Comparison of ENCODE assay signal across 29 cellular contexts in the genomic region with DNA sequence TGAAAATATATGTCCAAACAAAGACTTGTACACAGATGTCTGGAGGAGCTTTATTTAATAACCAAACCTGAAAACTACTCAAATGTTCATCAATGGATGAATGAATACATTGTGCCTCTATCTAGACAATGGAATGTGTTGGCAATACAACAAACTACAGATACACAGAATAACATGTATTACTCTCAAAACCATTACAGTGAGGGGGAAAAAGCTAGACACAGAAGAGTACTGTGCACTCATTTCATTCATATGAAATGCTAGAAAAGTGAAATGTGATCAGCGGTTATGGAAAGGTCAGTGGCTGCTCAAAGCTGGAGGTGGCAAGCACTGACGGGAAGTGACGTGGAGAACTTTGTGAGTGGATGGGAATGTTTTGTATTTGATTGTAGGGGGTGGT.
"Had no signal": no experiment of that assay in that cellular context is flagged by ENCODE, and none has a peak within 500 bp of the region (broad histone marks: within the 10 kb centered on the region; RNA-seq: fewer than 3 reads in every experiment).

No MANE protein-coding gene starts in this region.

- H3K4me3 Mint-ChIP-seq: activated CD4-positive, alpha-beta T cell treated with anti-CD3 and anti-CD28 coated beads for 36 hours; activated naive CD4-positive, alpha-beta T cell treated with anti-CD3 and anti-CD28 coated beads for 36 hours; activated T-cell treated with anti-CD3 and anti-CD28 coated beads, Interleukin-2, amount 50 U/mL, for 72 hours; natural killer cell treated with Interleukin-12 subunit alpha and Interleukin-12 subunit beta and Interleukin-15 and Interleukin-18, amount 100 ng/mL, for 72 hours; stimulated activated naive B cell treated with anti-CD40 and anti-IgM and Interleukin-4, amounts not matched to agents 10 μg/mL and 1 μg/mL and 100 μg/mL, for 72 hours; T-helper 17 cell had no signal

- H3K27me3 ChIP-seq: brain microvascular endothelial cell, hepatocyte, neutrophil, thyroid gland, upper lobe of left lung, vagina had no signal

- H3K27ac ChIP-seq: brain microvascular endothelial cell, coronary artery, dorsolateral prefrontal cortex, gastroesophageal sphincter, hepatocyte, left ventricle myocardium inferior, neutrophil, stomach, upper lobe of left lung, vagina had no signal

- FAIRE-seq: small intestine had no signal

- H2AFZ ChIP-seq: hepatocyte had no signal

- H3K4me3 ChIP-seq: coronary artery, dorsolateral prefrontal cortex, gastroesophageal sphincter, hepatocyte, left ventricle myocardium inferior, lung, mucosa of descending colon, stomach, thyroid gland, upper lobe of left lung, vagina had no signal

- H3K9me3 ChIP-seq: gastroesophageal sphincter, left ventricle myocardium inferior, mucosa of descending colon, neutrophil, stomach, thyroid gland, upper lobe of left lung, vagina had no signal

- H3K27ac Mint-ChIP-seq: activated CD4-positive, alpha-beta T cell treated with anti-CD3 and anti-CD28 coated beads for 36 hours; activated naive CD4-positive, alpha-beta T cell treated with anti-CD3 and anti-CD28 coated beads for 36 hours; activated T-cell treated with anti-CD3 and anti-CD28 coated beads, Interleukin-2, amount 50 U/mL, for 72 hours; natural killer cell treated with Interleukin-12 subunit alpha and Interleukin-12 subunit beta and Interleukin-15 and Interleukin-18, amount 100 ng/mL, for 72 hours; stimulated activated naive B cell treated with anti-CD40 and anti-IgM and Interleukin-4, amounts not matched to agents 10 μg/mL and 1 μg/mL and 100 μg/mL, for 72 hours; T-helper 17 cell had no signal

- H3K4me2 ChIP-seq: hepatocyte had no signal

- H3K36me3 ChIP-seq: brain microvascular endothelial cell, gastroesophageal sphincter, left ventricle myocardium inferior, neutrophil, stomach, thyroid gland, vagina had no signal

- ATAC-seq: activated CD4-positive, alpha-beta T cell treated with anti-CD3 and anti-CD28 coated beads for 36 hours; activated T-cell treated with anti-CD3 and anti-CD28 coated beads, Interleukin-2, amount 50 U/mL, for 72 hours; gastroesophageal sphincter; mucosa of descending colon; natural killer cell treated with Interleukin-12 subunit alpha and Interleukin-12 subunit beta and Interleukin-15 and Interleukin-18, amount 100 ng/mL, for 72 hours; sciatic nerve; SK-N-SH treated with all-trans-retinoic acid at 6 μM for 48 hours; stimulated activated naive B cell treated with anti-CD40 and anti-IgM and Interleukin-4, amounts not matched to agents 10 μg/mL and 1 μg/mL and 100 μg/mL, for 72 hours; T-helper 17 cell had no signal

- H3K79me2 ChIP-seq: hepatocyte had no signal

- DNase-seq: activated CD4-positive, alpha-beta T cell treated with anti-CD3 and anti-CD28 coated beads for 36 hours; activated effector memory CD4-positive, alpha-beta T cell treated with anti-CD3 and anti-CD28 coated beads, Interleukin-2, amount 50 U/mL, for 16 hours; activated naive CD4-positive, alpha-beta T cell treated with anti-CD3 and anti-CD28 coated beads for 36 hours; activated T-cell treated with anti-CD3 and anti-CD28 coated beads for 4 hours; activated T-cell treated with anti-CD3 and anti-CD28 coated beads, Interleukin-2, amount 50 U/mL, for 72 hours; anterior cingulate cortex; brain microvascular endothelial cell; dorsolateral prefrontal cortex; effector memory CD4-positive, alpha-beta T cell; islet precursor cell; left ventricle myocardium inferior; mucosa of descending colon; small intestine; stimulated activated CD4-positive, alpha-beta T cell treated with anti-CD3 and anti-CD28 coated beads, Interleukin-4, amount 100 ng/mL, for 24 hours; stimulated activated naive B cell treated with anti-CD40 and anti-IgM and Interleukin-4, amounts not matched to agents 10 μg/mL and 1 μg/mL and 100 μg/mL, for 72 hours; stomach; T-helper 17 cell; T1000; thyroid gland; upper lobe of left lung had no signal

- H3K9me3 Mint-ChIP-seq: activated naive CD4-positive, alpha-beta T cell treated with anti-CD3 and anti-CD28 coated beads for 36 hours; natural killer cell treated with Interleukin-12 subunit alpha and Interleukin-12 subunit beta and Interleukin-15 and Interleukin-18, amount 100 ng/mL, for 72 hours; stimulated activated naive B cell treated with anti-CD40 and anti-IgM and Interleukin-4, amounts not matched to agents 10 μg/mL and 1 μg/mL and 100 μg/mL, for 72 hours had no signal
